10 cellular contexts compared by ENCODE assay signal in the genomic region with DNA sequence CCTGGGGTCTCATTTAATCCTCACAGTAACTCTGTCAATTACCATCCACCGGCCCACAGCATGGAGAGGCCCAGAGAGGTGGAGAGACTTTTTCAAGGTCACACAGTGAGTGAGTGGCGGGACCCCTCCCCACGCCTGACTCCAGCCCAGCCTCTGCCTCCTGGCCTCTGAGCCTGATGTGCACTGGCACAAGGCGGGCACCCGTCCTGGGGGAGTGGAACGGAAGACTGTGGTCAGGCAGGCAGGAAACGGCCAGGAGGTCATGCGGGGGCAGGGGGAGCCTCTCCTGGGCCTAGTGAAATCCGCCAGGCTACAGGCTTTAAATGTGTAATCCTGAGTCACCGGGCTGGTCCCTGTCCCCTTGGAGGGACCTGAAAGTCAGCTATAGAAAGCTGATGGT. TPM values are rescaled to one million over a fixed set of nuclear protein-coding genes. Genes with fewer than 3 reads are reported as not detected.
DNase-seq lines count a peak whose midpoint lies in the region; ATAC-seq, FAIRE-seq and TF ChIP-seq lines count a peak whose summit lies in the region.
"Had no signal": no experiment of that assay in that cellular context is flagged by ENCODE, and none has a peak within 500 bp of the region (broad histone marks: within the 10 kb centered on the region; RNA-seq: fewer than 3 reads in every experiment).

No MANE protein-coding gene starts in this region.

- CTCF ChIA-PET in K562 (lab: Yijun Ruan, JAX; ENCODE audit: low intra/inter-chr PET ratio): no interaction called here

- no peaks in the 10 kb centered on the region for H3K27me3 ChIP-seq in K562 (ENCODE audit: control insufficient read depth in 2 of 2, insufficient read depth in 2 of 2, low read length in 2 of 2)
- H3K27me3 ChIP-seq in osteoblast (ENCODE audit: insufficient read depth, low read length): no peaks in the 10 kb centered on the region

- WGBS in K562 (ENCODE audit: insufficient coverage, low coverage, missing lambda C conversion rate): 51% methylated on average over 10 of the region's 10 CpGs

- in situ Hi-C loops in K562 (cut with MboI) (no loop called here), G401 (cut with HindIII; ENCODE audit: low sequenced_read_pairs) (no loop called here)

- no peak for TF ChIP-seq POLR2A in K562 (conservative IDR thresholded peaks at IDR 0.05)

- TF ChIP-seq CTCF in K562 (IDR thresholded peaks at IDR 0.05 in 2 of 3, conservative IDR thresholded peaks at IDR 0.05 in 1 of 3; ENCODE audit: insufficient read depth in 2 of 3, low read depth in 1 of 3, low read length in 3 of 3): no peak
- TF ChIP-seq CTCF in osteoblast (IDR thresholded peaks at IDR 0.05; ENCODE audit: extremely low read depth, low read depth, low read length): no peak

- no peak overlapping the region for H3K4me3 ChIP-seq in K562
- H3K4me3 ChIP-seq in osteoblast (ENCODE audit: insufficient read depth, low read length): peak overlapping the region; percentile 25
- H3K4me3 ChIP-seq: skin epidermis had no signal

- H3K4me2 ChIP-seq in K562 (ENCODE audit: insufficient read depth, low read length) (no peak overlapping the region), osteoblast (ENCODE audit: insufficient read depth, low read length) (peak overlapping the region; percentile 56)

- H3K9me1 ChIP-seq in K562 (ENCODE audit: control insufficient read depth, insufficient read depth, low read length): no peaks in the 10 kb centered on the region

- TF ChIP-seq EP300 in K562 (IDR thresholded peaks at IDR 0.05; ENCODE audit: low read length): peak; percentile 22; the same call in 1 of the 2 replicates

- peaks cover 30 to 41% of the 10 kb centered on the region in 2 experiments for H3K4me1 ChIP-seq in K562 (replicated peaks in 1 of 2; ENCODE audit: control insufficient read depth in 2 of 2, insufficient read depth in 2 of 2, low read length in 2 of 2)
- peaks cover 11% of the 10 kb centered on the region for H3K4me1 ChIP-seq in osteoblast (ENCODE audit: insufficient read depth, low read length)

- H4K20me1 ChIP-seq in K562 (replicated peaks; ENCODE audit: control insufficient read depth, insufficient read depth, low read length): peaks cover 8% of the 10 kb centered on the region; the same call in 1 of the 2 replicates
- peaks cover 48% of the 10 kb centered on the region for H4K20me1 ChIP-seq in osteoblast (ENCODE audit: insufficient read depth, low read length)

- H2AFZ ChIP-seq in K562 (ENCODE audit: low read depth, low read length) (no peak overlapping the region), osteoblast (ENCODE audit: low read length) (no peak overlapping the region)

- peak; percentile 74 for FAIRE-seq in K562 (lab: Jason Lieb, UNC)

- peak overlapping the region; percentile 29; the same call in 1 of the 3 replicates for H3K27ac ChIP-seq in K562 (ENCODE audit: extremely low read depth, low read depth, low read length)
- peak overlapping the region; percentile 52 for H3K27ac ChIP-seq in osteoblast (ENCODE audit: low read depth, low read length)

- BruUV-seq in K562 (replicated peaks; lab: Mats Ljungman, UMichigan): no TSS peak

- intact Hi-C loops in K562 (cut with micrococcal nuclease): no loop called here

- no peak for TF ChIP-seq RAD21 in K562 (CRISPR knock-in tag; conservative IDR thresholded peaks at IDR 0.05 in 1 of 2, IDR thresholded peaks at IDR 0.05 in 1 of 2)

- H3K36me3 ChIP-seq in K562 (ENCODE audit: control insufficient read depth, insufficient read depth, low read length) (no peaks in the 10 kb centered on the region; the same call in 2 of the 3 replicates), osteoblast (ENCODE audit: insufficient read depth, low read length) (peaks cover 32% of the 10 kb centered on the region)

- H3K9me3 ChIP-seq in K562 (replicated peaks; ENCODE audit: control insufficient read depth, insufficient read depth, low read depth, low read length) (no peaks in the 10 kb centered on the region), osteoblast (ENCODE audit: low read depth, low read length) (no peaks in the 10 kb centered on the region)

- H3K9ac ChIP-seq in K562 (ENCODE audit: insufficient read depth in 1 of 2, low read depth in 2 of 2, low read length in 2 of 2): peak overlapping the region in 1 of 2 experiments; percentile 79; a peak in 2 of 4 replicates

- POLR2A ChIA-PET in K562 (lab: Yijun Ruan, JAX): interaction anchor here (0.6 kb wide), 2 partner anchors 1403 to 1516 kb away, joined by 3 read pairs; no protein-coding TSS in a partner anchor

- DNase-seq in Kasumi-1 (lab: John Stamatoyannopoulos, UW) (peak; percentile 61 to 62), K562 (ENCODE audit: extremely low read depth in 1 of 4, low spot score in 3 of 4) (peak; percentile 59 to 72 (median 64)), osteoblast (ENCODE audit: insufficient read length, low spot score, missing footprints) (peak; percentile 93), GOT3 (lab: John Stamatoyannopoulos, UW) (no peak), NCI-H187 treated with DMSO at 0.1 percent for 48 hours (lab: John Stamatoyannopoulos, UW) (no peak), NCI-H2227 treated with DMSO at 0.1 percent for 48 hours (lab: John Stamatoyannopoulos, UW) (no peak), G401 (ENCODE audit: low spot score) (no peak)
- DNase-seq: hippocampal formation had no signal

- no peaks in the 10 kb centered on the region for H3K79me2 ChIP-seq in K562 (ENCODE audit: control insufficient read depth, insufficient read depth, low read length)
- H3K79me2 ChIP-seq in osteoblast (ENCODE audit: insufficient read depth, low read length): peaks cover 47% of the 10 kb centered on the region

- ATAC-seq in GM18511 (IDR thresholded peaks at IDR 0.05; ENCODE audit: unreplicated experiment) (peak; percentile 55), K562 (peak; percentile 55)

TF ChIP-seq in K562, 482 proteins besides CTCF, POLR2A, EP300 and RAD21 (continues in another document):
- TF ChIP-seq BCOR (IDR thresholded peaks at IDR 0.05) (peak; percentile 64), KDM1A (IDR thresholded peaks at IDR 0.05) (peak; percentile 14 to 62; a peak in 1 of 4 replicates), ZNF197 (CRISPR knock-in tag; IDR thresholded peaks at IDR 0.05; ENCODE audit: low read depth) (no peak), JUND (IDR thresholded peaks at IDR 0.05; ENCODE audit: borderline replicate concordance, low read depth, low read length) (0 out of 2 replicates have a peak, but pooled peaks have one; percentile 11), JUND (tag; IDR thresholded peaks at IDR 0.05; ENCODE audit: borderline replicate concordance, low read depth, low read length) (no peak), MEF2D (tag; conservative IDR thresholded peaks at IDR 0.05; ENCODE audit: low read depth) (0 out of 2 replicates have a peak, but pooled peaks have one; percentile 18), FIP1L1 (IDR thresholded peaks at IDR 0.05; ENCODE audit: low read depth, low read length, poor library complexity, severe bottlenecking) (no peak)
- TF ChIP-seq, protein P1, sequence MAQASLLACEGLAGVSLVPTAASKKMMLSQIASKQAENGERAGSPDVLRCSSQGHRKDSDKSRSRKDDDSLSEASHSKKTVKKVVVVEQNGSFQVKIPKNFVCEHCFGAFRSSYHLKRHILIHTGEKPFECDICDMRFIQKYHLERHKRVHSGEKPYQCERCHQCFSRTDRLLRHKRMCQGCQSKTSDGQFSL (CRISPR knock-in tag; IDR thresholded peaks at IDR 0.05): 0 out of 2 replicates have a peak, but pooled peaks have one; percentile 35
- TF ChIP-seq, protein P1 (tag; IDR thresholded peaks at IDR 0.05): no peak
- TF ChIP-seq, protein P2, sequence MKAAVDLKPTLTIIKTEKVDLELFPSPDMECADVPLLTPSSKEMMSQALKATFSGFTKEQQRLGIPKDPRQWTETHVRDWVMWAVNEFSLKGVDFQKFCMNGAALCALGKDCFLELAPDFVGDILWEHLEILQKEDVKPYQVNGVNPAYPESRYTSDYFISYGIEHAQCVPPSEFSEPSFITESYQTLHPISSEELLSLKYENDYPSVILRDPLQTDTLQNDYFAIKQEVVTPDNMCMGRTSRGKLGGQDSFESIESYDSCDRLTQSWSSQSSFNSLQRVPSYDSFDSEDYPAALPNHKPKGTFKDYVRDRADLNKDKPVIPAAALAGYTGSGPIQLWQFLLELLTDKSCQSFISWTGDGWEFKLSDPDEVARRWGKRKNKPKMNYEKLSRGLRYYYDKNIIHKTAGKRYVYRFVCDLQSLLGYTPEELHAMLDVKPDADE (conservative IDR thresholded peaks at IDR 0.05; ENCODE audit: control insufficient read depth, low read depth, low read length): 0 out of 2 replicates have a peak, but pooled peaks have one; percentile 34

RNA-seq across cellular contexts. Expression of a gene that starts 32.2 kb away (rescaled TPM):
- 4.0 and 6.3 TPM in 2 replicates for total RNA-seq in K562 (2011; cell fraction: chromatin; rRNA removed; ENCODE audit: low replicate concordance)
- 4.8 and 4.9 TPM in 2 replicates for total RNA-seq in K562 (2011; cell fraction: nucleolus; rRNA removed)
- total RNA-seq in K562 (2011; cell fraction: nucleoplasm; rRNA removed): 4.4 and 6.7 TPM in 2 replicates
- total RNA-seq in K562 (2014; rRNA removed) (3.6 and 4.9 TPM in 2 replicates), K562 (2014; rRNA removed; fragmentation: Illumina TruSeq; extraction: Trizol) (3.9 and 4.0 TPM in 2 replicates), K562 (2015; rRNA removed; fragmentation: Illumina TruSeq; extraction: Trizol) (5.5 and 5.7 TPM in 2 replicates), K562 (2021) (11.0 and 11.5 TPM in 2 replicates), osteoblast (48.5 and 69.5 TPM in 2 replicates)
- polyA plus RNA-seq in K562 (2011; rRNA removed) (4.6 and 5.0 TPM in 2 replicates), K562 (2014; fragmentation: Illumina TruSeq; extraction: Trizol) (7.0 and 7.6 TPM in 2 replicates), K562 (2014; fragmentation: Nextera tagmentation; extraction: Ambion mirVana) (under 1 TPM; 0.84 to 0.86 TPM), K562 (2014; rRNA removed) (5.1 and 6.0 TPM in 2 replicates)
- polyA plus RNA-seq in K562 (2011; cell fraction: cytosol; rRNA removed): 4.7 and 8.4 TPM in 2 replicates
- 3.1 and 5.6 TPM in 2 replicates for polyA plus RNA-seq in K562 (2011; cell fraction: nucleus; rRNA removed)
- 6.8 and 12.0 TPM in 2 replicates for polyA plus RNA-seq in K562 (2012)
- polyA minus RNA-seq in K562 (2011; rRNA and poly(A)+ RNA removed): 3.4 and 4.7 TPM in 2 replicates
- polyA minus RNA-seq in K562 (2011; cell fraction: cytosol; rRNA and poly(A)+ RNA removed): 6.1 and 6.4 TPM in 2 replicates
- polyA minus RNA-seq in K562 (2011; cell fraction: nucleus; rRNA and poly(A)+ RNA removed): 3.0 TPM in 2 replicates
- total RNA-seq in G401 (2014; rRNA removed; shearing (Covaris generic)): 6.8 and 10.8 TPM in 2 replicates

Comparison
In these comparisons a context has a peak if more than half of its experiments do, and no peak if none do; other contexts are left out.
1. DNase-seq: peak in Kasumi-1 (2 of 2), K562 (4 of 4) and osteoblast (single experiment); none in GOT3 (single experiment), NCI-H187 treated with DMSO at 0.1 percent for 48 hours (single experiment), NCI-H2227 treated with DMSO at 0.1 percent for 48 hours (single experiment) and G401 (single experiment).